In the genomic region with DNA sequence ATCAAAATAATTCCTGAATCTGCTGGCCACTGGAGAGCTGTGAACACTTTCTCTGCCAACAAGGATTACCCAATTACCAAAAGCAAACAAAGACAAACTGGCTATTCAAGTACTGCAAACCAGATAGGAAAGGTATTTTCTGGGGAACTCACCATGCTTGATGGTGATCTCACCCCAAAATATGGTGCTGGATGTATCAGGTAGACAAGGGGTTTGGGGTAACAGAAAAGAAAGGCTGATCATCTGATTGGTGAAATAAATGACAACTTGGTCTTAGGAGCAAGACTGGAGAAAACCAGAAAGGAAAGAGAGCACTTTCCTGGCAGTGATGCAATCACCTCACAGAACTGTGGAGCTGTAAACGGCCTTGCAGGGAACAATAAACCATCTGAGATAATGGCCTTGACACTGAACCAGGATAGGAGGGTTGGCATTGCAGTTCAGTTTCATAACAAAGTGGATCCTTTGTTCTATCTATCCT, we compare ENCODE assay signal across 1 cellular context.
TF ChIP-seq lines count a peak whose summit lies in the region.

No MANE protein-coding gene starts in this region.

TF ChIP-seq in HepG2, 621 proteins besides CTCF, POLR2A, EP300 and RAD21 (continued from another document and continues in another):
- TF ChIP-seq, protein P1, sequence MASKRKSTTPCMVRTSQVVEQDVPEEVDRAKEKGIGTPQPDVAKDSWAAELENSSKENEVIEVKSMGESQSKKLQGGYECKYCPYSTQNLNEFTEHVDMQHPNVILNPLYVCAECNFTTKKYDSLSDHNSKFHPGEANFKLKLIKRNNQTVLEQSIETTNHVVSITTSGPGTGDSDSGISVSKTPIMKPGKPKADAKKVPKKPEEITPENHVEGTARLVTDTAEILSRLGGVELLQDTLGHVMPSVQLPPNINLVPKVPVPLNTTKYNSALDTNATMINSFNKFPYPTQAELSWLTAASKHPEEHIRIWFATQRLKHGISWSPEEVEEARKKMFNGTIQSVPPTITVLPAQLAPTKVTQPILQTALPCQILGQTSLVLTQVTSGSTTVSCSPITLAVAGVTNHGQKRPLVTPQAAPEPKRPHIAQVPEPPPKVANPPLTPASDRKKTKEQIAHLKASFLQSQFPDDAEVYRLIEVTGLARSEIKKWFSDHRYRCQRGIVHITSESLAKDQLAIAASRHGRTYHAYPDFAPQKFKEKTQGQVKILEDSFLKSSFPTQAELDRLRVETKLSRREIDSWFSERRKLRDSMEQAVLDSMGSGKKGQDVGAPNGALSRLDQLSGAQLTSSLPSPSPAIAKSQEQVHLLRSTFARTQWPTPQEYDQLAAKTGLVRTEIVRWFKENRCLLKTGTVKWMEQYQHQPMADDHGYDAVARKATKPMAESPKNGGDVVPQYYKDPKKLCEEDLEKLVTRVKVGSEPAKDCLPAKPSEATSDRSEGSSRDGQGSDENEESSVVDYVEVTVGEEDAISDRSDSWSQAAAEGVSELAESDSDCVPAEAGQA (IDR thresholded peaks at IDR 0.05; ENCODE audit: low read depth) = no peak
- TF ChIP-seq, protein P1 (CRISPR knock-in tag; IDR thresholded peaks at IDR 0.05; ENCODE audit: borderline replicate concordance) = no peak
- TF ChIP-seq, protein P2, sequence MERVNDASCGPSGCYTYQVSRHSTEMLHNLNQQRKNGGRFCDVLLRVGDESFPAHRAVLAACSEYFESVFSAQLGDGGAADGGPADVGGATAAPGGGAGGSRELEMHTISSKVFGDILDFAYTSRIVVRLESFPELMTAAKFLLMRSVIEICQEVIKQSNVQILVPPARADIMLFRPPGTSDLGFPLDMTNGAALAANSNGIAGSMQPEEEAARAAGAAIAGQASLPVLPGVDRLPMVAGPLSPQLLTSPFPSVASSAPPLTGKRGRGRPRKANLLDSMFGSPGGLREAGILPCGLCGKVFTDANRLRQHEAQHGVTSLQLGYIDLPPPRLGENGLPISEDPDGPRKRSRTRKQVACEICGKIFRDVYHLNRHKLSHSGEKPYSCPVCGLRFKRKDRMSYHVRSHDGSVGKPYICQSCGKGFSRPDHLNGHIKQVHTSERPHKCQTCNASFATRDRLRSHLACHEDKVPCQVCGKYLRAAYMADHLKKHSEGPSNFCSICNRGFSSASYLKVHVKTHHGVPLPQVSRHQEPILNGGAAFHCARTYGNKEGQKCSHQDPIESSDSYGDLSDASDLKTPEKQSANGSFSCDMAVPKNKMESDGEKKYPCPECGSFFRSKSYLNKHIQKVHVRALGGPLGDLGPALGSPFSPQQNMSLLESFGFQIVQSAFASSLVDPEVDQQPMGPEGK (CRISPR knock-in tag; IDR thresholded peaks at IDR 0.05) = peak; percentile 44; the same call in 1 of the 2 replicates
- peak; percentile 80; the same call in 1 of the 2 replicates for TF ChIP-seq DPF2 (CRISPR knock-in tag; IDR thresholded peaks at IDR 0.05; ENCODE audit: borderline replicate concordance, low read depth)
- no peak for TF ChIP-seq ZBTB38 (CRISPR knock-in tag; IDR thresholded peaks at IDR 0.05)
- 0 out of 2 replicates have a peak, but pooled peaks have one; percentile 28 for TF ChIP-seq NFYC (CRISPR knock-in tag; IDR thresholded peaks at IDR 0.05)
- TF ChIP-seq ZNF782 (CRISPR knock-in tag; IDR thresholded peaks at IDR 0.05; ENCODE audit: borderline replicate concordance) = no peak
- TF ChIP-seq, protein P3, sequence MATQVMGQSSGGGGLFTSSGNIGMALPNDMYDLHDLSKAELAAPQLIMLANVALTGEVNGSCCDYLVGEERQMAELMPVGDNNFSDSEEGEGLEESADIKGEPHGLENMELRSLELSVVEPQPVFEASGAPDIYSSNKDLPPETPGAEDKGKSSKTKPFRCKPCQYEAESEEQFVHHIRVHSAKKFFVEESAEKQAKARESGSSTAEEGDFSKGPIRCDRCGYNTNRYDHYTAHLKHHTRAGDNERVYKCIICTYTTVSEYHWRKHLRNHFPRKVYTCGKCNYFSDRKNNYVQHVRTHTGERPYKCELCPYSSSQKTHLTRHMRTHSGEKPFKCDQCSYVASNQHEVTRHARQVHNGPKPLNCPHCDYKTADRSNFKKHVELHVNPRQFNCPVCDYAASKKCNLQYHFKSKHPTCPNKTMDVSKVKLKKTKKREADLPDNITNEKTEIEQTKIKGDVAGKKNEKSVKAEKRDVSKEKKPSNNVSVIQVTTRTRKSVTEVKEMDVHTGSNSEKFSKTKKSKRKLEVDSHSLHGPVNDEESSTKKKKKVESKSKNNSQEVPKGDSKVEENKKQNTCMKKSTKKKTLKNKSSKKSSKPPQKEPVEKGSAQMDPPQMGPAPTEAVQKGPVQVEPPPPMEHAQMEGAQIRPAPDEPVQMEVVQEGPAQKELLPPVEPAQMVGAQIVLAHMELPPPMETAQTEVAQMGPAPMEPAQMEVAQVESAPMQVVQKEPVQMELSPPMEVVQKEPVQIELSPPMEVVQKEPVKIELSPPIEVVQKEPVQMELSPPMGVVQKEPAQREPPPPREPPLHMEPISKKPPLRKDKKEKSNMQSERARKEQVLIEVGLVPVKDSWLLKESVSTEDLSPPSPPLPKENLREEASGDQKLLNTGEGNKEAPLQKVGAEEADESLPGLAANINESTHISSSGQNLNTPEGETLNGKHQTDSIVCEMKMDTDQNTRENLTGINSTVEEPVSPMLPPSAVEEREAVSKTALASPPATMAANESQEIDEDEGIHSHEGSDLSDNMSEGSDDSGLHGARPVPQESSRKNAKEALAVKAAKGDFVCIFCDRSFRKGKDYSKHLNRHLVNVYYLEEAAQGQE (IDR thresholded peaks at IDR 0.05; ENCODE audit: borderline replicate concordance in 1 of 2, low read depth in 1 of 2, low read length in 2 of 2) = peak in 1 of 2 experiments; percentile 49; a peak in 1 of 4 replicates
- TF ChIP-seq, protein P4, sequence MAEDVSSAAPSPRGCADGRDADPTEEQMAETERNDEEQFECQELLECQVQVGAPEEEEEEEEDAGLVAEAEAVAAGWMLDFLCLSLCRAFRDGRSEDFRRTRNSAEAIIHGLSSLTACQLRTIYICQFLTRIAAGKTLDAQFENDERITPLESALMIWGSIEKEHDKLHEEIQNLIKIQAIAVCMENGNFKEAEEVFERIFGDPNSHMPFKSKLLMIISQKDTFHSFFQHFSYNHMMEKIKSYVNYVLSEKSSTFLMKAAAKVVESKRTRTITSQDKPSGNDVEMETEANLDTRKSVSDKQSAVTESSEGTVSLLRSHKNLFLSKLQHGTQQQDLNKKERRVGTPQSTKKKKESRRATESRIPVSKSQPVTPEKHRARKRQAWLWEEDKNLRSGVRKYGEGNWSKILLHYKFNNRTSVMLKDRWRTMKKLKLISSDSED (CRISPR knock-in tag; IDR thresholded peaks at IDR 0.05) = no peak
- no peak for TF ChIP-seq ZBTB3 (CRISPR knock-in tag; IDR thresholded peaks at IDR 0.05; ENCODE audit: borderline replicate concordance, low read depth)
- no peak for TF ChIP-seq ZNF180 (CRISPR knock-in tag; IDR thresholded peaks at IDR 0.05; ENCODE audit: borderline replicate concordance, low read depth)
- TF ChIP-seq RFX1 (IDR thresholded peaks at IDR 0.05) = no peak
- no peak; the same call in 1 of the 2 replicates for TF ChIP-seq RBAK (CRISPR knock-in tag; IDR thresholded peaks at IDR 0.05)
- TF ChIP-seq FOSL1 (CRISPR knock-in tag; IDR thresholded peaks at IDR 0.05; ENCODE audit: borderline replicate concordance) = no peak
- TF ChIP-seq ZNF557 (CRISPR knock-in tag; IDR thresholded peaks at IDR 0.05) = no peak
- TF ChIP-seq, protein P5, sequence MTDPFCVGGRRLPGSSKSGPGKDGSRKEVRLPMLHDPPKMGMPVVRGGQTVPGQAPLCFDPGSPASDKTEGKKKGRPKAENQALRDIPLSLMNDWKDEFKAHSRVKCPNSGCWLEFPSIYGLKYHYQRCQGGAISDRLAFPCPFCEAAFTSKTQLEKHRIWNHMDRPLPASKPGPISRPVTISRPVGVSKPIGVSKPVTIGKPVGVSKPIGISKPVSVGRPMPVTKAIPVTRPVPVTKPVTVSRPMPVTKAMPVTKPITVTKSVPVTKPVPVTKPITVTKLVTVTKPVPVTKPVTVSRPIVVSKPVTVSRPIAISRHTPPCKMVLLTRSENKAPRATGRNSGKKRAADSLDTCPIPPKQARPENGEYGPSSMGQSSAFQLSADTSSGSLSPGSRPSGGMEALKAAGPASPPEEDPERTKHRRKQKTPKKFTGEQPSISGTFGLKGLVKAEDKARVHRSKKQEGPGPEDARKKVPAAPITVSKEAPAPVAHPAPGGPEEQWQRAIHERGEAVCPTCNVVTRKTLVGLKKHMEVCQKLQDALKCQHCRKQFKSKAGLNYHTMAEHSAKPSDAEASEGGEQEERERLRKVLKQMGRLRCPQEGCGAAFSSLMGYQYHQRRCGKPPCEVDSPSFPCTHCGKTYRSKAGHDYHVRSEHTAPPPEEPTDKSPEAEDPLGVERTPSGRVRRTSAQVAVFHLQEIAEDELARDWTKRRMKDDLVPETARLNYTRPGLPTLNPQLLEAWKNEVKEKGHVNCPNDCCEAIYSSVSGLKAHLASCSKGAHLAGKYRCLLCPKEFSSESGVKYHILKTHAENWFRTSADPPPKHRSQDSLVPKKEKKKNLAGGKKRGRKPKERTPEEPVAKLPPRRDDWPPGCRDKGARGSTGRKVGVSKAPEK (CRISPR knock-in tag; IDR thresholded peaks at IDR 0.05; ENCODE audit: borderline replicate concordance) = no peak
- TF ChIP-seq RBM39 (IDR thresholded peaks at IDR 0.05; ENCODE audit: low read depth, low read length, poor library complexity, severe bottlenecking) = no peak
- TF ChIP-seq ZKSCAN1 (IDR thresholded peaks at IDR 0.05; ENCODE audit: low read length) = no peak
- no peak for TF ChIP-seq ZNF879 (CRISPR knock-in tag; IDR thresholded peaks at IDR 0.05)
- TF ChIP-seq ZSCAN21 (CRISPR knock-in tag; IDR thresholded peaks at IDR 0.05; ENCODE audit: borderline replicate concordance) = no peak
- no peak for TF ChIP-seq TMF1 (CRISPR knock-in tag; IDR thresholded peaks at IDR 0.05; ENCODE audit: low read depth)
- no peak for TF ChIP-seq GABPA (IDR thresholded peaks at IDR 0.05; ENCODE audit: low read depth, low read length)
- 0 out of 2 replicates have a peak, but pooled peaks have one; percentile 38 for TF ChIP-seq GABPA (CRISPR knock-in tag; IDR thresholded peaks at IDR 0.05; ENCODE audit: low read depth)
- TF ChIP-seq ZNF577 (CRISPR knock-in tag; IDR thresholded peaks at IDR 0.05; ENCODE audit: borderline replicate concordance, low read depth) = no peak
- no peak for TF ChIP-seq ZNF841 (CRISPR knock-in tag; IDR thresholded peaks at IDR 0.05; ENCODE audit: borderline replicate concordance)
- TF ChIP-seq, protein P6, sequence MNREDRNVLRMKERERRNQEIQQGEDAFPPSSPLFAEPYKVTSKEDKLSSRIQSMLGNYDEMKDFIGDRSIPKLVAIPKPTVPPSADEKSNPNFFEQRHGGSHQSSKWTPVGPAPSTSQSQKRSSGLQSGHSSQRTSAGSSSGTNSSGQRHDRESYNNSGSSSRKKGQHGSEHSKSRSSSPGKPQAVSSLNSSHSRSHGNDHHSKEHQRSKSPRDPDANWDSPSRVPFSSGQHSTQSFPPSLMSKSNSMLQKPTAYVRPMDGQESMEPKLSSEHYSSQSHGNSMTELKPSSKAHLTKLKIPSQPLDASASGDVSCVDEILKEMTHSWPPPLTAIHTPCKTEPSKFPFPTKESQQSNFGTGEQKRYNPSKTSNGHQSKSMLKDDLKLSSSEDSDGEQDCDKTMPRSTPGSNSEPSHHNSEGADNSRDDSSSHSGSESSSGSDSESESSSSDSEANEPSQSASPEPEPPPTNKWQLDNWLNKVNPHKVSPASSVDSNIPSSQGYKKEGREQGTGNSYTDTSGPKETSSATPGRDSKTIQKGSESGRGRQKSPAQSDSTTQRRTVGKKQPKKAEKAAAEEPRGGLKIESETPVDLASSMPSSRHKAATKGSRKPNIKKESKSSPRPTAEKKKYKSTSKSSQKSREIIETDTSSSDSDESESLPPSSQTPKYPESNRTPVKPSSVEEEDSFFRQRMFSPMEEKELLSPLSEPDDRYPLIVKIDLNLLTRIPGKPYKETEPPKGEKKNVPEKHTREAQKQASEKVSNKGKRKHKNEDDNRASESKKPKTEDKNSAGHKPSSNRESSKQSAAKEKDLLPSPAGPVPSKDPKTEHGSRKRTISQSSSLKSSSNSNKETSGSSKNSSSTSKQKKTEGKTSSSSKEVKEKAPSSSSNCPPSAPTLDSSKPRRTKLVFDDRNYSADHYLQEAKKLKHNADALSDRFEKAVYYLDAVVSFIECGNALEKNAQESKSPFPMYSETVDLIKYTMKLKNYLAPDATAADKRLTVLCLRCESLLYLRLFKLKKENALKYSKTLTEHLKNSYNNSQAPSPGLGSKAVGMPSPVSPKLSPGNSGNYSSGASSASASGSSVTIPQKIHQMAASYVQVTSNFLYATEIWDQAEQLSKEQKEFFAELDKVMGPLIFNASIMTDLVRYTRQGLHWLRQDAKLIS (CRISPR knock-in tag; IDR thresholded peaks at IDR 0.05) = no peak
- TF ChIP-seq SMAD1 (CRISPR knock-in tag; IDR thresholded peaks at IDR 0.05; ENCODE audit: borderline replicate concordance, low read depth) = no peak
- peak; percentile 61; the same call in 1 of the 2 replicates for TF ChIP-seq MIXL1 (CRISPR knock-in tag; IDR thresholded peaks at IDR 0.05)
- TF ChIP-seq ZFP36L2 (CRISPR knock-in tag; IDR thresholded peaks at IDR 0.05) = no peak
- TF ChIP-seq SMAD3 (CRISPR knock-in tag; IDR thresholded peaks at IDR 0.05) = peak; percentile 91
- peak; percentile 100 for TF ChIP-seq SOX5 (CRISPR knock-in tag; IDR thresholded peaks at IDR 0.05; ENCODE audit: borderline replicate concordance)
- TF ChIP-seq, protein P7, sequence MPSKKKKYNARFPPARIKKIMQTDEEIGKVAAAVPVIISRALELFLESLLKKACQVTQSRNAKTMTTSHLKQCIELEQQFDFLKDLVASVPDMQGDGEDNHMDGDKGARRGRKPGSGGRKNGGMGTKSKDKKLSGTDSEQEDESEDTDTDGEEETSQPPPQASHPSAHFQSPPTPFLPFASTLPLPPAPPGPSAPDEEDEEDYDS (CRISPR knock-in tag; IDR thresholded peaks at IDR 0.05) = peak; percentile 42; the same call in 1 of the 2 replicates
- TF ChIP-seq EED (CRISPR knock-in tag; IDR thresholded peaks at IDR 0.05) = no peak
- no peak for TF ChIP-seq ZC3H13 (CRISPR knock-in tag; IDR thresholded peaks at IDR 0.05)
- TF ChIP-seq ZFYVE20 (CRISPR knock-in tag; IDR thresholded peaks at IDR 0.05; ENCODE audit: borderline replicate concordance, low read depth) = no peak
